In the genomic region with DNA sequence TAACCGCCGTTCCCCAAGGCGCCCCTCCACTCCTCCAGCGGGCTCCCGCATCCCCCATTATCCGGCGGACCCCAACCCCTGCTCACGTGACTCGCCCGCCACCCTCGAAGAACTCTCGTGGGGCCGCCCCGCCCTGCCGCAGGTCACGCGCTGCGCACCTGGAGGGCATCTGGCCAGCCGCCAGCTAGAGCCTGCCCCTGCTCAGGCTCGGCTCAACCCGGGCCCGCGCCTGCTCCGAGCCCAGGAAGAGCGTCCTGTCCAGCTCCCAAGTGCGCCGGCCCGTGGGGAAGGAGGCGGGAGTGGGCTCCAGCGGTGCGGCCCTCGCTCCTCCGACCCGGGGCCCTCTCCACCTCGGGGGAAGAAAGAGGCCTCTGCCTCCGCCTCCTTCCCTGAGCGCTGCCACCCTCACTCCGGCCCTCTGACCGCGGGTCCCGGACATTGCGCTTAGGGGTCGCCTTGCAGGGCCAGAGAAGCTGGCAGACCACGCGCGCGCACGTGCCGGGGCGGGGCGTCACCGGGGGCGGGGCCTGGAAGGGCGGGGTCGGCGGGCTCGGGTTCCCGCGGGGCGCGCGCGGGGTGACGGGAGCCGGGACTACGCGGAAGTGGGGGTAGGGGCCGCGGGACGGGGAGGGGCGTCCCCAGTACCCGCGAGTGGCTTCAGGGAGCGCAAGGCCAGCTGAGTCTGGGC, we compare ENCODE assay signal across 1 cellular context.
TF ChIP-seq lines count a peak whose summit lies in the region.

No MANE protein-coding gene starts in this region.

TF ChIP-seq in GM12878, 131 proteins besides CTCF, POLR2A, EP300 and RAD21 (continued from another document and continues in another):
- TF ChIP-seq, protein P1, sequence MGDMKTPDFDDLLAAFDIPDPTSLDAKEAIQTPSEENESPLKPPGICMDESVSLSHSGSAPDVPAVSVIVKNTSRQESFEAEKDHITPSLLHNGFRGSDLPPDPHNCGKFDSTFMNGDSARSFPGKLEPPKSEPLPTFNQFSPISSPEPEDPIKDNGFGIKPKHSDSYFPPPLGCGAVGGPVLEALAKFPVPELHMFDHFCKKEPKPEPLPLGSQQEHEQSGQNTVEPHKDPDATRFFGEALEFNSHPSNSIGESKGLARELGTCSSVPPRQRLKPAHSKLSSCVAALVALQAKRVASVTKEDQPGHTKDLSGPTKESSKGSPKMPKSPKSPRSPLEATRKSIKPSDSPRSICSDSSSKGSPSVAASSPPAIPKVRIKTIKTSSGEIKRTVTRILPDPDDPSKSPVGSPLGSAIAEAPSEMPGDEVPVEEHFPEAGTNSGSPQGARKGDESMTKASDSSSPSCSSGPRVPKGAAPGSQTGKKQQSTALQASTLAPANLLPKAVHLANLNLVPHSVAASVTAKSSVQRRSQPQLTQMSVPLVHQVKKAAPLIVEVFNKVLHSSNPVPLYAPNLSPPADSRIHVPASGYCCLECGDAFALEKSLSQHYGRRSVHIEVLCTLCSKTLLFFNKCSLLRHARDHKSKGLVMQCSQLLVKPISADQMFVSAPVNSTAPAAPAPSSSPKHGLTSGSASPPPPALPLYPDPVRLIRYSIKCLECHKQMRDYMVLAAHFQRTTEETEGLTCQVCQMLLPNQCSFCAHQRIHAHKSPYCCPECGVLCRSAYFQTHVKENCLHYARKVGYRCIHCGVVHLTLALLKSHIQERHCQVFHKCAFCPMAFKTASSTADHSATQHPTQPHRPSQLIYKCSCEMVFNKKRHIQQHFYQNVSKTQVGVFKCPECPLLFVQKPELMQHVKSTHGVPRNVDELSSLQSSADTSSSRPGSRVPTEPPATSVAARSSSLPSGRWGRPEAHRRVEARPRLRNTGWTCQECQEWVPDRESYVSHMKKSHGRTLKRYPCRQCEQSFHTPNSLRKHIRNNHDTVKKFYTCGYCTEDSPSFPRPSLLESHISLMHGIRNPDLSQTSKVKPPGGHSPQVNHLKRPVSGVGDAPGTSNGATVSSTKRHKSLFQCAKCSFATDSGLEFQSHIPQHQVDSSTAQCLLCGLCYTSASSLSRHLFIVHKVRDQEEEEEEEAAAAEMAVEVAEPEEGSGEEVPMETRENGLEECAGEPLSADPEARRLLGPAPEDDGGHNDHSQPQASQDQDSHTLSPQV (IDR thresholded peaks at IDR 0.05) = 0 out of 2 replicates have a peak, but pooled peaks have one; percentile 14
- TF ChIP-seq, protein P2, sequence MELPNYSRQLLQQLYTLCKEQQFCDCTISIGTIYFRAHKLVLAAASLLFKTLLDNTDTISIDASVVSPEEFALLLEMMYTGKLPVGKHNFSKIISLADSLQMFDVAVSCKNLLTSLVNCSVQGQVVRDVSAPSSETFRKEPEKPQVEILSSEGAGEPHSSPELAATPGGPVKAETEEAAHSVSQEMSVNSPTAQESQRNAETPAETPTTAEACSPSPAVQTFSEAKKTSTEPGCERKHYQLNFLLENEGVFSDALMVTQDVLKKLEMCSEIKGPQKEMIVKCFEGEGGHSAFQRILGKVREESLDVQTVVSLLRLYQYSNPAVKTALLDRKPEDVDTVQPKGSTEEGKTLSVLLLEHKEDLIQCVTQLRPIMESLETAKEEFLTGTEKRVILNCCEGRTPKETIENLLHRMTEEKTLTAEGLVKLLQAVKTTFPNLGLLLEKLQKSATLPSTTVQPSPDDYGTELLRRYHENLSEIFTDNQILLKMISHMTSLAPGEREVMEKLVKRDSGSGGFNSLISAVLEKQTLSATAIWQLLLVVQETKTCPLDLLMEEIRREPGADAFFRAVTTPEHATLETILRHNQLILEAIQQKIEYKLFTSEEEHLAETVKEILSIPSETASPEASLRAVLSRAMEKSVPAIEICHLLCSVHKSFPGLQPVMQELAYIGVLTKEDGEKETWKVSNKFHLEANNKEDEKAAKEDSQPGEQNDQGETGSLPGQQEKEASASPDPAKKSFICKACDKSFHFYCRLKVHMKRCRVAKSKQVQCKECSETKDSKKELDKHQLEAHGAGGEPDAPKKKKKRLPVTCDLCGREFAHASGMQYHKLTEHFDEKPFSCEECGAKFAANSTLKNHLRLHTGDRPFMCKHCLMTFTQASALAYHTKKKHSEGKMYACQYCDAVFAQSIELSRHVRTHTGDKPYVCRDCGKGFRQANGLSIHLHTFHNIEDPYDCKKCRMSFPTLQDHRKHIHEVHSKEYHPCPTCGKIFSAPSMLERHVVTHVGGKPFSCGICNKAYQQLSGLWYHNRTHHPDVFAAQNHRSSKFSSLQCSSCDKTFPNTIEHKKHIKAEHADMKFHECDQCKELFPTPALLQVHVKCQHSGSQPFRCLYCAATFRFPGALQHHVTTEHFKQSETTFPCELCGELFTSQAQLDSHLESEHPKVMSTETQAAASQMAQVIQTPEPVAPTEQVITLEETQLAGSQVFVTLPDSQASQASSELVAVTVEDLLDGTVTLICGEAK (IDR thresholded peaks at IDR 0.05; ENCODE audit: borderline replicate concordance) = no peak
- TF ChIP-seq SIN3A (IDR thresholded peaks at IDR 0.05; ENCODE audit: low read depth, low read length) (0 out of 2 replicates have a peak, but pooled peaks have one; percentile 46), MYC (IDR thresholded peaks at IDR 0.05; ENCODE audit: insufficient read depth, insufficient read length, insufficient replicate concordance, low read length, severe bottlenecking) (peak; percentile 77), NR2C2 (IDR thresholded peaks at IDR 0.05; ENCODE audit: borderline replicate concordance, control insufficient read depth, insufficient read length, low read depth) (no peak), BRCA1 (IDR thresholded peaks at IDR 0.05; ENCODE audit: low read depth, low read length) (no peak), HCFC1 (IDR thresholded peaks at IDR 0.05; ENCODE audit: low read length) (peak; percentile 5; the same call in 1 of the 2 replicates), SMC3 (IDR thresholded peaks at IDR 0.05; ENCODE audit: borderline replicate concordance, low read length) (no peak), CHD2 (IDR thresholded peaks at IDR 0.05; ENCODE audit: borderline replicate concordance, low read depth, low read length) (peak; percentile 50; the same call in 1 of the 2 replicates), EED (IDR thresholded peaks at IDR 0.05; ENCODE audit: low read depth) (peak; percentile 65), NR2F1 (conservative IDR thresholded peaks at IDR 0.05) (peak; percentile 95), CHD1 (IDR thresholded peaks at IDR 0.05; ENCODE audit: low read depth, low read length) (peak; percentile 63; the same call in 1 of the 2 replicates), RAD51 (IDR thresholded peaks at IDR 0.05) (peak; percentile 93), TARDBP (IDR thresholded peaks at IDR 0.05; ENCODE audit: borderline replicate concordance) (0 out of 2 replicates have a peak, but pooled peaks have one; percentile 58), ZBED1 (IDR thresholded peaks at IDR 0.05; ENCODE audit: borderline replicate concordance) (no peak; the same call in 1 of the 2 replicates), GATAD2B (conservative IDR thresholded peaks at IDR 0.05; ENCODE audit: low read depth) (peak; percentile 94), HDGF (IDR thresholded peaks at IDR 0.05) (0 out of 2 replicates have a peak, but pooled peaks have one; percentile 76), TCF3 (IDR thresholded peaks at IDR 0.05; ENCODE audit: borderline replicate concordance, insufficient read depth, low read depth, low read length) (0 out of 2 replicates have a peak, but pooled peaks have one; percentile 51), TAF1 (IDR thresholded peaks at IDR 0.05; ENCODE audit: borderline replicate concordance, low read depth, low read length) (peak; percentile 82; the same call in 1 of the 2 replicates), POLR2AphosphoS2 (IDR thresholded peaks at IDR 0.05; ENCODE audit: low read depth, low read length) (peak; percentile 42; the same call in 1 of the 2 replicates), LARP7 (IDR thresholded peaks at IDR 0.05) (peak; percentile 80), MXI1 (IDR thresholded peaks at IDR 0.05; ENCODE audit: low read depth, low read length) (peak; percentile 62; the same call in 1 of the 2 replicates), ZNF622 (IDR thresholded peaks at IDR 0.05) (no peak), ZNF274 (IDR thresholded peaks at IDR 0.05; ENCODE audit: insufficient read depth, insufficient read length) (no peak), POU2F2 (IDR thresholded peaks at IDR 0.05; ENCODE audit: borderline replicate concordance, low read depth, low read length) (no peak; the same call in 2 of the 3 replicates), STAT1 (conservative IDR thresholded peaks at IDR 0.05) (no peak), BACH1 (IDR thresholded peaks at IDR 0.05; ENCODE audit: borderline replicate concordance) (peak; percentile 90; the same call in 1 of the 2 replicates), NFIC (IDR thresholded peaks at IDR 0.05; ENCODE audit: low read depth, low read length) (no peak), IKZF2 (IDR thresholded peaks at IDR 0.05) (peak; percentile 64 to 72; a peak in 3 of 4 replicates), ETV6 (conservative IDR thresholded peaks at IDR 0.05 in 1 of 2, IDR thresholded peaks at IDR 0.05 in 1 of 2; ENCODE audit: borderline replicate concordance in 1 of 2, low read depth in 1 of 2) (no peak), PAX5 (IDR thresholded peaks at IDR 0.05; ENCODE audit: borderline replicate concordance, low read depth, low read length) (peak; percentile 52; the same call in 1 of the 2 replicates), TBL1XR1 (IDR thresholded peaks at IDR 0.05; ENCODE audit: low read depth, low read length) (no peak), NBN (IDR thresholded peaks at IDR 0.05) (peak; percentile 89), DPF2 (IDR thresholded peaks at IDR 0.05) (peak; percentile 47)
- TF ChIP-seq, protein P3, sequence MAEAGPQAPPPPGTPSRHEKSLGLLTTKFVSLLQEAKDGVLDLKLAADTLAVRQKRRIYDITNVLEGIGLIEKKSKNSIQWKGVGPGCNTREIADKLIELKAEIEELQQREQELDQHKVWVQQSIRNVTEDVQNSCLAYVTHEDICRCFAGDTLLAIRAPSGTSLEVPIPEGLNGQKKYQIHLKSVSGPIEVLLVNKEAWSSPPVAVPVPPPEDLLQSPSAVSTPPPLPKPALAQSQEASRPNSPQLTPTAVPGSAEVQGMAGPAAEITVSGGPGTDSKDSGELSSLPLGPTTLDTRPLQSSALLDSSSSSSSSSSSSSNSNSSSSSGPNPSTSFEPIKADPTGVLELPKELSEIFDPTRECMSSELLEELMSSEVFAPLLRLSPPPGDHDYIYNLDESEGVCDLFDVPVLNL (IDR thresholded peaks at IDR 0.05; ENCODE audit: low read depth, low read length) = peak; percentile 35; the same call in 1 of the 2 replicates
- TF ChIP-seq, protein P4, sequence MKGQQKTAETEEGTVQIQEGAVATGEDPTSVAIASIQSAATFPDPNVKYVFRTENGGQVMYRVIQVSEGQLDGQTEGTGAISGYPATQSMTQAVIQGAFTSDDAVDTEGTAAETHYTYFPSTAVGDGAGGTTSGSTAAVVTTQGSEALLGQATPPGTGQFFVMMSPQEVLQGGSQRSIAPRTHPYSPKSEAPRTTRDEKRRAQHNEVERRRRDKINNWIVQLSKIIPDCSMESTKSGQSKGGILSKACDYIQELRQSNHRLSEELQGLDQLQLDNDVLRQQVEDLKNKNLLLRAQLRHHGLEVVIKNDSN (IDR thresholded peaks at IDR 0.05; ENCODE audit: borderline replicate concordance, extremely low read length, insufficient read depth, low read depth, low read length) = peak; percentile 90
- TF ChIP-seq, protein P5, sequence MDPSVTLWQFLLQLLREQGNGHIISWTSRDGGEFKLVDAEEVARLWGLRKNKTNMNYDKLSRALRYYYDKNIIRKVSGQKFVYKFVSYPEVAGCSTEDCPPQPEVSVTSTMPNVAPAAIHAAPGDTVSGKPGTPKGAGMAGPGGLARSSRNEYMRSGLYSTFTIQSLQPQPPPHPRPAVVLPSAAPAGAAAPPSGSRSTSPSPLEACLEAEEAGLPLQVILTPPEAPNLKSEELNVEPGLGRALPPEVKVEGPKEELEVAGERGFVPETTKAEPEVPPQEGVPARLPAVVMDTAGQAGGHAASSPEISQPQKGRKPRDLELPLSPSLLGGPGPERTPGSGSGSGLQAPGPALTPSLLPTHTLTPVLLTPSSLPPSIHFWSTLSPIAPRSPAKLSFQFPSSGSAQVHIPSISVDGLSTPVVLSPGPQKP (IDR thresholded peaks at IDR 0.05; ENCODE audit: low read depth, low read length) = 0 out of 2 replicates have a peak, but pooled peaks have one; percentile 47
- TF ChIP-seq, protein P6, sequence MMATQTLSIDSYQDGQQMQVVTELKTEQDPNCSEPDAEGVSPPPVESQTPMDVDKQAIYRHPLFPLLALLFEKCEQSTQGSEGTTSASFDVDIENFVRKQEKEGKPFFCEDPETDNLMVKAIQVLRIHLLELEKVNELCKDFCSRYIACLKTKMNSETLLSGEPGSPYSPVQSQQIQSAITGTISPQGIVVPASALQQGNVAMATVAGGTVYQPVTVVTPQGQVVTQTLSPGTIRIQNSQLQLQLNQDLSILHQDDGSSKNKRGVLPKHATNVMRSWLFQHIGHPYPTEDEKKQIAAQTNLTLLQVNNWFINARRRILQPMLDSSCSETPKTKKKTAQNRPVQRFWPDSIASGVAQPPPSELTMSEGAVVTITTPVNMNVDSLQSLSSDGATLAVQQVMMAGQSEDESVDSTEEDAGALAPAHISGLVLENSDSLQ (IDR thresholded peaks at IDR 0.05) = no peak
- TF ChIP-seq, protein P7, sequence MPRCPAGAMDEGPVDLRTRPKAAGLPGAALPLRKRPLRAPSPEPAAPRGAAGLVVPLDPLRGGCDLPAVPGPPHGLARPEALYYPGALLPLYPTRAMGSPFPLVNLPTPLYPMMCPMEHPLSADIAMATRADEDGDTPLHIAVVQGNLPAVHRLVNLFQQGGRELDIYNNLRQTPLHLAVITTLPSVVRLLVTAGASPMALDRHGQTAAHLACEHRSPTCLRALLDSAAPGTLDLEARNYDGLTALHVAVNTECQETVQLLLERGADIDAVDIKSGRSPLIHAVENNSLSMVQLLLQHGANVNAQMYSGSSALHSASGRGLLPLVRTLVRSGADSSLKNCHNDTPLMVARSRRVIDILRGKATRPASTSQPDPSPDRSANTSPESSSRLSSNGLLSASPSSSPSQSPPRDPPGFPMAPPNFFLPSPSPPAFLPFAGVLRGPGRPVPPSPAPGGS (IDR thresholded peaks at IDR 0.05; ENCODE audit: borderline replicate concordance, insufficient read depth, low read depth, low read length, poor library complexity, severe bottlenecking) = peak; percentile 7
- TF ChIP-seq, protein P8, sequence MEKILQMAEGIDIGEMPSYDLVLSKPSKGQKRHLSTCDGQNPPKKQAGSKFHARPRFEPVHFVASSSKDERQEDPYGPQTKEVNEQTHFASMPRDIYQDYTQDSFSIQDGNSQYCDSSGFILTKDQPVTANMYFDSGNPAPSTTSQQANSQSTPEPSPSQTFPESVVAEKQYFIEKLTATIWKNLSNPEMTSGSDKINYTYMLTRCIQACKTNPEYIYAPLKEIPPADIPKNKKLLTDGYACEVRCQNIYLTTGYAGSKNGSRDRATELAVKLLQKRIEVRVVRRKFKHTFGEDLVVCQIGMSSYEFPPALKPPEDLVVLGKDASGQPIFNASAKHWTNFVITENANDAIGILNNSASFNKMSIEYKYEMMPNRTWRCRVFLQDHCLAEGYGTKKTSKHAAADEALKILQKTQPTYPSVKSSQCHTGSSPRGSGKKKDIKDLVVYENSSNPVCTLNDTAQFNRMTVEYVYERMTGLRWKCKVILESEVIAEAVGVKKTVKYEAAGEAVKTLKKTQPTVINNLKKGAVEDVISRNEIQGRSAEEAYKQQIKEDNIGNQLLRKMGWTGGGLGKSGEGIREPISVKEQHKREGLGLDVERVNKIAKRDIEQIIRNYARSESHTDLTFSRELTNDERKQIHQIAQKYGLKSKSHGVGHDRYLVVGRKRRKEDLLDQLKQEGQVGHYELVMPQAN (conservative IDR thresholded peaks at IDR 0.05) = peak; percentile 78
- TF ChIP-seq, protein P9, sequence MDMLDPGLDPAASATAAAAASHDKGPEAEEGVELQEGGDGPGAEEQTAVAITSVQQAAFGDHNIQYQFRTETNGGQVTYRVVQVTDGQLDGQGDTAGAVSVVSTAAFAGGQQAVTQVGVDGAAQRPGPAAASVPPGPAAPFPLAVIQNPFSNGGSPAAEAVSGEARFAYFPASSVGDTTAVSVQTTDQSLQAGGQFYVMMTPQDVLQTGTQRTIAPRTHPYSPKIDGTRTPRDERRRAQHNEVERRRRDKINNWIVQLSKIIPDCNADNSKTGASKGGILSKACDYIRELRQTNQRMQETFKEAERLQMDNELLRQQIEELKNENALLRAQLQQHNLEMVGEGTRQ (IDR thresholded peaks at IDR 0.05; ENCODE audit: borderline replicate concordance, low read depth, low read length) = peak; percentile 44
